ENCODE assay signal across 1 cellular context in genomic region chr2:149064365-149064841, GRCh38.
TF ChIP-seq lines count a peak whose summit lies in the region.

No MANE protein-coding gene starts in this region.

TF ChIP-seq in HEK293, 187 proteins besides CTCF, POLR2A, EP300 and RAD21 (continued from another document and continues in another):
- TF ChIP-seq ZEB2 (tag by site-specific recombination; IDR thresholded peaks at IDR 0.05): peak; percentile 67
- TF ChIP-seq ZSCAN18 (tag by site-specific recombination; IDR thresholded peaks at IDR 0.05): no peak
- no peak for TF ChIP-seq ZBTB11 (tag by site-specific recombination; conservative IDR thresholded peaks at IDR 0.05; ENCODE audit: low read depth)
- no peak for TF ChIP-seq ELK4 (IDR thresholded peaks at IDR 0.05; ENCODE audit: borderline replicate concordance, low read depth, low read length)
- TF ChIP-seq PRDM6 (tag by site-specific recombination; IDR thresholded peaks at IDR 0.05): peak; percentile 90
- TF ChIP-seq ZNF580 (tag by site-specific recombination; IDR thresholded peaks at IDR 0.05): peak; percentile 95
- peak; percentile 56; the same call in 1 of the 2 replicates for TF ChIP-seq SCRT2 (tag by site-specific recombination; IDR thresholded peaks at IDR 0.05)
- peak; percentile 94 for TF ChIP-seq FEZF1 (tag by site-specific recombination; IDR thresholded peaks at IDR 0.05)
- no peak for TF ChIP-seq ZNF214 (tag by site-specific recombination; IDR thresholded peaks at IDR 0.05; ENCODE audit: borderline replicate concordance)
- TF ChIP-seq ZNF2 (tag by site-specific recombination; IDR thresholded peaks at IDR 0.05): no peak
- TF ChIP-seq ZNF350 (tag by site-specific recombination; IDR thresholded peaks at IDR 0.05): no peak
- no peak for TF ChIP-seq ZBTB48 (tag by site-specific recombination; IDR thresholded peaks at IDR 0.05)
- TF ChIP-seq ZNF394 (tag by site-specific recombination; IDR thresholded peaks at IDR 0.05; ENCODE audit: borderline replicate concordance): no peak
- 0 out of 2 replicates have a peak, but pooled peaks have one; percentile 30 for TF ChIP-seq ZNF596 (tag by site-specific recombination; IDR thresholded peaks at IDR 0.05)
- TF ChIP-seq ZNF677 (tag by site-specific recombination; IDR thresholded peaks at IDR 0.05): no peak
- peak; percentile 61 for TF ChIP-seq ZNF366 (tag by site-specific recombination; conservative IDR thresholded peaks at IDR 0.05)
- TF ChIP-seq OSR2 (tag by site-specific recombination; IDR thresholded peaks at IDR 0.05): peak; percentile 87
- peak; percentile 57; the same call in 1 of the 2 replicates for TF ChIP-seq KLF10 (tag by site-specific recombination; IDR thresholded peaks at IDR 0.05)
- TF ChIP-seq TCF7L2 (IDR thresholded peaks at IDR 0.05; ENCODE audit: borderline replicate concordance, low read depth, low read length): peak; percentile 92
- peak; percentile 81 for TF ChIP-seq SCRT1 (tag by site-specific recombination; IDR thresholded peaks at IDR 0.05; ENCODE audit: borderline replicate concordance)
- no peak for TF ChIP-seq ZNF701 (tag by site-specific recombination; IDR thresholded peaks at IDR 0.05)
- no peak for TF ChIP-seq ZNF549 (tag by site-specific recombination; IDR thresholded peaks at IDR 0.05)
- peak; percentile 79 for TF ChIP-seq GLI2 (tag by site-specific recombination; IDR thresholded peaks at IDR 0.05; ENCODE audit: borderline replicate concordance, low read depth)
- peak; percentile 76 for TF ChIP-seq PRDM4 (tag by site-specific recombination; IDR thresholded peaks at IDR 0.05)
- TF ChIP-seq TRIM28 (IDR thresholded peaks at IDR 0.05; ENCODE audit: borderline replicate concordance, low read length): peak; percentile 87
- peak; percentile 80 for TF ChIP-seq ZNF629 (tag by site-specific recombination; IDR thresholded peaks at IDR 0.05)
- TF ChIP-seq SP7 (tag by site-specific recombination; IDR thresholded peaks at IDR 0.05): peak; percentile 97
- TF ChIP-seq REST (tag by site-specific recombination; IDR thresholded peaks at IDR 0.05): no peak
- no peak for TF ChIP-seq ZNF140 (tag by site-specific recombination; IDR thresholded peaks at IDR 0.05)
- TF ChIP-seq SETDB1 (IDR thresholded peaks at IDR 0.05; ENCODE audit: insufficient read length, low read length): peak; percentile 14
- TF ChIP-seq ZNF362 (tag by site-specific recombination; IDR thresholded peaks at IDR 0.05): no peak
- TF ChIP-seq ZNF610 (tag by site-specific recombination; IDR thresholded peaks at IDR 0.05; ENCODE audit: borderline replicate concordance): 0 out of 2 replicates have a peak, but pooled peaks have one; percentile 44
- TF ChIP-seq ZNF510 (tag by site-specific recombination; IDR thresholded peaks at IDR 0.05; ENCODE audit: insufficient replicate concordance): no peak
- peak; percentile 77 for TF ChIP-seq HOXD13 (CRISPR knock-in tag; IDR thresholded peaks at IDR 0.05; ENCODE audit: borderline replicate concordance)
- 0 out of 2 replicates have a peak, but pooled peaks have one; percentile 53 for TF ChIP-seq ZSCAN30 (tag by site-specific recombination; IDR thresholded peaks at IDR 0.05)
- TF ChIP-seq IKZF3 (tag by site-specific recombination; IDR thresholded peaks at IDR 0.05): peak; percentile 85
- TF ChIP-seq ZXDB (tag by site-specific recombination; IDR thresholded peaks at IDR 0.05): peak; percentile 91
- no peak for TF ChIP-seq ZBTB49 (tag by site-specific recombination; IDR thresholded peaks at IDR 0.05; ENCODE audit: low read depth)
- TF ChIP-seq OVOL3 (tag by site-specific recombination; IDR thresholded peaks at IDR 0.05): peak; percentile 61; the same call in 1 of the 2 replicates
- peak; percentile 63; the same call in 1 of the 2 replicates for TF ChIP-seq ZBTB44 (tag by site-specific recombination; IDR thresholded peaks at IDR 0.05)
- TF ChIP-seq ZNF747 (tag by site-specific recombination; IDR thresholded peaks at IDR 0.05): no peak
- TF ChIP-seq ZNF501 (tag by site-specific recombination; IDR thresholded peaks at IDR 0.05): no peak
- no peak for TF ChIP-seq ZNF76 (tag by site-specific recombination; IDR thresholded peaks at IDR 0.05; ENCODE audit: borderline replicate concordance, low read depth)
